10 cellular contexts compared by ENCODE assay signal in genomic region chr3:43953814-43954241, GRCh38.
DNase-seq lines count a peak whose midpoint lies in the region; ATAC-seq and TF ChIP-seq lines count a peak whose summit lies in the region.
"Had no signal": no experiment of that assay in that cellular context is flagged by ENCODE, and none has a peak within 500 bp of the region (broad histone marks: within the 10 kb centered on the region; RNA-seq: fewer than 3 reads in every experiment).

No MANE protein-coding gene starts in this region.

- DNase-seq in DMS79 treated with DMSO at 0.1 percent for 48 hours (lab: John Stamatoyannopoulos, UW) = peak; percentile 14
- DNase-seq in NCI-H460 (ENCODE audit: extremely low read depth, low read depth) = peak; percentile 11
- peak; percentile 29 for DNase-seq in ecto neural progenitor cell (ENCODE audit: low spot score)
- no peak for DNase-seq in psoas muscle
- DNase-seq in NCI-H2107 (lab: John Stamatoyannopoulos, UW) = no peak
- DNase-seq: naive thymus-derived CD4-positive, alpha-beta T cell had no signal

- no peak for TF ChIP-seq CTCF in psoas muscle (IDR thresholded peaks at IDR 0.05)

- H3K27me3 ChIP-seq in psoas muscle (ENCODE audit: insufficient read depth in 3 of 3, low read length in 2 of 3) = peaks cover 0 to 27% (median 4%) of the 10 kb centered on the region in 3 donors

- 12 to 19% (median 17%) methylated on average over 4 of the region's 4 CpGs for WGBS in psoas muscle, 3 donors

- intact Hi-C loops in psoas muscle (cut with DNase I) = no loop called here

- H3K9me3 ChIP-seq in psoas muscle = no peaks in the 10 kb centered on the region
- H3K9me3 ChIP-seq: gastroesophageal sphincter had no signal

- no peaks in the 10 kb centered on the region for H3K4me1 ChIP-seq in psoas muscle

- no peaks in the 10 kb centered on the region for H3K36me3 ChIP-seq in psoas muscle (ENCODE audit: insufficient read depth in 1 of 2, low read depth in 1 of 2)
- H3K36me3 ChIP-seq: gastroesophageal sphincter had no signal

- H3K4me3 ChIP-seq in psoas muscle = no peak overlapping the region
- H3K4me3 ChIP-seq: gastroesophageal sphincter had no signal

- no peak overlapping the region for H3K27ac ChIP-seq in psoas muscle
- H3K27ac ChIP-seq: gastroesophageal sphincter had no signal

- peak in 3 of 4 donors; percentile 45 to 72 (median 71) for ATAC-seq in psoas muscle
- no peak for ATAC-seq in HG02840 (IDR thresholded peaks at IDR 0.05; ENCODE audit: low FRiP score, unreplicated experiment)
- no peak for ATAC-seq in esophagus mucosa
- ATAC-seq in HG03565 (IDR thresholded peaks at IDR 0.05; ENCODE audit: unreplicated experiment) = no peak
- ATAC-seq: gastroesophageal sphincter; naive thymus-derived CD4-positive, alpha-beta T cell had no signal

Comparison
In these comparisons a context has a peak if more than half of its experiments do, and no peak if none do; other contexts are left out.
1. DNase-seq: peak in DMS79 treated with DMSO at 0.1 percent for 48 hours (single experiment), NCI-H460 (single experiment) and ecto neural progenitor cell (single experiment); none in psoas muscle (0 of 2) and NCI-H2107 (single experiment).
2. ATAC-seq: peak in psoas muscle (3 of 4); none in HG02840 (single experiment), esophagus mucosa (single experiment) and HG03565 (single experiment).